In the genomic region with DNA sequence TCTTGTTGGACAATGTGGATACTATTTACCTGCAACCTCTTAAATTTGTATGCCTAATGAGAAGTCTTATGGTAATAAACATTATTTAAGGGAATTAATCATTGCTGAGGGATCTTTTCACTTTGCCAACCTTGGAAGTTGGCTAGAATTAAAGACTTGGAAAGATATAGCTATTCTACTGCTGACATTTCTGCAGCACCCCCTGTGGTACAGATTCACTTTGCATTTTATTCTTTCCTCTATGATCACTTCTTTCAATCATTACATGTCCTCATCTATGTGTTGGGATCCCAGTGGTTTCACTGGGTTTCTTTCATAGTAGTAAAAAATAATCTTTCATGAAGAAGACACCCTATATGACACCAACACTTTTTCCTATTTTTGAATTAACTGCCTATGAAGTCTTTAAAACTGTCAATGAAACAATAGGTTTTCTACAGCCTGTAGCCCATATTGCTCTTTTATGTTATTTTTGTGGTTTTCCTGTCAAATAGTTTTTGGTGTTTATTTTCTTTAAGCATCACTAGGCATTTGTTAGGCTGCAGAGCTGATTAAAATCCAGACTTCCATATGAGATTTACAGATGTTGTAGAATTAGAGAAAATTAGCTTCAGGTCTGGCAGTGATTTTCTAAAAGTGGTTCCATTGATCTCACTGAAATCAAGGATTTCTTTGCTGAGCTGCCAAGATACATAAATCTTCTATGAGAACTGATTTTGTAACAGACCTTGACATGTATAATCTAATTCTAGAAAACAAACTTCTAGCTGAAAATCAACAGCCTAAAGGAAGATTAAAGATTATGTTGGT, we compare ENCODE assay signal across 1 cellular context.
TF ChIP-seq lines count a peak whose summit lies in the region.

No MANE protein-coding gene starts in this region.

TF ChIP-seq in endothelial cell of umbilical vein, 7 proteins besides CTCF, POLR2A, EP300 and RAD21:
- TF ChIP-seq POLR2AphosphoS5 (IDR thresholded peaks at IDR 0.05; ENCODE audit: insufficient read depth, low read depth, low read length) (no peak), MYC (IDR thresholded peaks at IDR 0.05; ENCODE audit: low read depth, low read length) (no peak), MAX (IDR thresholded peaks at IDR 0.05; ENCODE audit: insufficient read depth, insufficient read length) (no peak), FOS (IDR thresholded peaks at IDR 0.05; ENCODE audit: borderline replicate concordance, insufficient read depth, low read length) (no peak), JUN (IDR thresholded peaks at IDR 0.05; ENCODE audit: borderline replicate concordance, insufficient read depth, insufficient read length, low read depth) (no peak), EZH2 (IDR thresholded peaks at IDR 0.05; ENCODE audit: borderline replicate concordance, low read depth, low read length, severe bottlenecking) (no peak), GATA2 (IDR thresholded peaks at IDR 0.05; ENCODE audit: insufficient read depth, insufficient read length, low read depth, low read length) (no peak)
TF ChIP-seq in endothelial cell of umbilical vein: peak in this region for 0.
